In the genomic region with DNA sequence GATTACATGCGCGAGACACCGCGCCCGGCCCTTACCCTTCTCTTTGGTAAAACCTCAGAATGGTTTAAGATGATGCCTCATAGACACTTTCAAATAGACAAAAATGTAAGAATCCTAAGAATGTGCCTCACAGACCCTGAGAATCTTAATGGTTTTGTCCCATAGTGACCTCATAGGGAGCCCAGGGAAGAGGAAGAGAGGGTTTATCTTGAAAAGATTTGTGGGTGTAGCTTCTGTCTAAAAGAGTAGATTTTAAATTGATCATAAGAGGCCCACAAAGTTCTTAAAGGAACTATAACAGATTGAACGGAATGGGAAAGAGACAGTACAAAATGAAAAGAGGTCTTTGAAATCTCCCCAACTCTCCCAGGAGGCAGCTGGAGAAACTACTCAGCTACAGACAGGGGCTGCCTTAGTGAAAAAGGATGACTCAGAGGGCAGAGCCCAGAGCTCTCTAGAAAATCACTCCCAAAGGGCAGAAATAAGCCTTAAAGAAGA, we compare ENCODE assay signal across 11 cellular contexts.
A peak's percentile ranks its signal among the peaks of the same experiment; 100 is the strongest.
DNase-seq lines count a peak whose midpoint lies in the region; ATAC-seq and TF ChIP-seq lines count a peak whose summit lies in the region.
"Had no signal": no experiment of that assay in that cellular context is flagged by ENCODE, and none has a peak within 500 bp of the region (broad histone marks: within the 10 kb centered on the region; RNA-seq: fewer than 3 reads in every experiment).

No MANE protein-coding gene starts in this region.

- ATAC-seq in sciatic nerve (peak; percentile 72), HG03432 (IDR thresholded peaks at IDR 0.05; ENCODE audit: unreplicated experiment) (no peak), GM21390 (IDR thresholded peaks at IDR 0.05; ENCODE audit: unreplicated experiment) (no peak)
- ATAC-seq: body of pancreas had no signal

- DNase-seq in EL (peak; percentile 84), RPMI7951 (ENCODE audit: low read depth) (peak; percentile 66), foreskin melanocyte (peak; percentile 70), sciatic nerve (ENCODE audit: low spot score) (no peak), erythroblast (lab: John Stamatoyannopoulos, UW) (no peak)
- no peak for DNase-seq in activated CD4-positive, alpha-beta T cell treated with anti-CD3 and anti-CD28 coated beads for 48 hours
- DNase-seq: activated T-cell treated with anti-CD3 and anti-CD28 coated beads, Interleukin-2, amount 50 U/mL, for 48 hours; heart right ventricle had no signal

- intact Hi-C loops in sciatic nerve (cut with DNase I) = no loop called here

- TF ChIP-seq POLR2A in erythroblast (IDR thresholded peaks at IDR 0.05; ENCODE audit: low read length) = no peak

Comparison
In these comparisons a context has a peak if more than half of its experiments do, and no peak if none do; other contexts are left out.
1. DNase-seq: peak in EL (single experiment), RPMI7951 (single experiment) and foreskin melanocyte (single experiment); none in sciatic nerve (single experiment), erythroblast (0 of 2) and activated CD4-positive, alpha-beta T cell treated with anti-CD3 and anti-CD28 coated beads for 48 hours (single experiment).